7 cellular contexts compared by ENCODE assay signal in the genomic region with DNA sequence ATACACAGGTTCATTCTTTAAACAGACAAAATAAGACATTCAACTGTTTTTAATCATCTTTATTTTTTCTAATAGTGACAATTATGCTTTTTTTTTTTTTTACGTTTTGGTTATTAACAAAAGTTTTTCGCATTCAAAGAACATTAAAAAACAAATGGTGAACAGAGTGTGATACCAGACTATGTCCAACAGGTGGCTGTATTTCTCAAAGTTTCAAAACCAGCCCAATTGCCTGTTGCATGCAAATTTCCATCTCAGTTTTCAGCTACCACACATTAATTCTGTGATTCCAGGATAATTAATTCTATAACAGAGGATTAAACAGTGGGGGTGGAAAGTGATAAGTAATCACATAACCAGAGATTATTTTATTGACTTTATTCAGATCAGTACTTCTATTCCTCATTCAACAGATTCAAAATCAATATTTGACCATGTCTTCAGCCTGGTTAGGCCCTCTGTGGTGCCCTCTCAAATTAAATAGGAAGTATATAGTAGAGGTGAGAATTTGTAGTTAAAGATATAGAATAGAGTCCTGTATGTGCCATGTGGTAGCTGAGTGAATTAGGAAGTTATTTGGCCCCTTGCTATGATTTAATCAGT.
DNase-seq lines count a peak whose midpoint lies in the region; ATAC-seq and TF ChIP-seq lines count a peak whose summit lies in the region.

No MANE protein-coding gene starts in this region.

- H3K36me3 Mint-ChIP-seq in WTC11, result peaks cover 4% of the 10 kb centered on the region; the same call in 1 of the 2 replicates
- H3K36me3 Mint-ChIP-seq in activated CD4-positive, alpha-beta T cell treated with anti-CD3 and anti-CD28 coated beads, Interleukin-2, amount 10 ng/mL, durations not matched to agents 7 days and 5 days (ENCODE audit: low read depth), result no peaks in the 10 kb centered on the region

- H3K36me3 ChIP-seq in kidney epithelial cell (ENCODE audit: control insufficient read depth, insufficient read depth, low read length), result no peaks in the 10 kb centered on the region

- no peak overlapping the region for H3K4me3 Mint-ChIP-seq in WTC11
- no peak overlapping the region for H3K4me3 Mint-ChIP-seq in activated CD4-positive, alpha-beta T cell treated with anti-CD3 and anti-CD28 coated beads, Interleukin-2, amount 10 ng/mL, durations not matched to agents 7 days and 5 days

- H3K27ac Mint-ChIP-seq in WTC11, result no peak overlapping the region
- H3K27ac Mint-ChIP-seq in activated CD4-positive, alpha-beta T cell treated with anti-CD3 and anti-CD28 coated beads, Interleukin-2, amount 10 ng/mL, durations not matched to agents 7 days and 5 days, result no peak overlapping the region

- peak; percentile 88 for ATAC-seq in GM21515 (IDR thresholded peaks at IDR 0.05; ENCODE audit: unreplicated experiment)
- no peak; the same call in 1 of the 2 replicates for ATAC-seq in WTC11

- CTCF ChIA-PET in GM10248 (lab: Yijun Ruan, JAX) (interaction anchor here (0.6 to 2.7 kb wide), 19 partner anchors 8 to 668 kb away, joined by 3 to 18 read pairs (median 4); no protein-coding TSS in a partner anchor), WTC11 (lab: Charles Lee) (interaction anchor here (0.7 to 2.3 kb wide), 10 partner anchors 12 to 555 kb away, joined by 3 to 20 read pairs (median 4); no protein-coding TSS in a partner anchor)
- CTCF ChIA-PET in activated CD4-positive, alpha-beta T cell treated with anti-CD3 and anti-CD28 coated beads, Interleukin-2, amount 10 ng/mL, durations not matched to agents 7 days and 5 days (lab: Charles Lee), result no interaction called here

- H3K27me3 Mint-ChIP-seq in WTC11 (ENCODE audit: low read depth), result no peaks in the 10 kb centered on the region; the same call in 1 of the 2 replicates
- H3K27me3 Mint-ChIP-seq in activated CD4-positive, alpha-beta T cell treated with anti-CD3 and anti-CD28 coated beads, Interleukin-2, amount 10 ng/mL, durations not matched to agents 7 days and 5 days, result peaks cover 5% of the 10 kb centered on the region

- POLR2A ChIA-PET in GM10248 (lab: Yijun Ruan, JAX), result no interaction called here
- POLR2A ChIA-PET in WTC11 (lab: Charles Lee), result no interaction called here
- POLR2A ChIA-PET in activated CD4-positive, alpha-beta T cell treated with anti-CD3 and anti-CD28 coated beads, Interleukin-2, amount 10 ng/mL, durations not matched to agents 7 days and 5 days (lab: Charles Lee), result no interaction called here

- H3K9me3 Mint-ChIP-seq in WTC11, result peaks cover 14% of the 10 kb centered on the region
- H3K9me3 Mint-ChIP-seq in activated CD4-positive, alpha-beta T cell treated with anti-CD3 and anti-CD28 coated beads, Interleukin-2, amount 10 ng/mL, durations not matched to agents 7 days and 5 days, result peaks cover 2% of the 10 kb centered on the region

- peak; percentile 25 for DNase-seq in GM10248 (ENCODE audit: extremely low spot score)
- DNase-seq in Jurkat, Clone E6-1 (ENCODE audit: low read depth, low spot score), result peak; percentile 37
- no peak for DNase-seq in WTC11 (ENCODE audit: low spot score)
- DNase-seq in kidney epithelial cell (ENCODE audit: low read depth), result no peak
- DNase-seq in activated CD4-positive, alpha-beta T cell treated with anti-CD3 and anti-CD28 coated beads, Interleukin-2, amount 10 ng/mL, durations not matched to agents 7 days and 5 days, result no peak
- DNase-seq in GOT3 (lab: John Stamatoyannopoulos, UW), result no peak

- H3K4me3 ChIP-seq in Jurkat, Clone E6-1 (ENCODE audit: low read length), result no peak overlapping the region
- no peak overlapping the region for H3K4me3 ChIP-seq in kidney epithelial cell (ENCODE audit: low read depth, low read length)

- TF ChIP-seq CTCF in GM10248 (IDR thresholded peaks at IDR 0.05; ENCODE audit: control extremely low read depth, extremely low read depth, low read depth, missing control alignments), result peak; percentile 61
- peak; percentile 31 for TF ChIP-seq CTCF in WTC11 (IDR thresholded peaks at IDR 0.05)
- TF ChIP-seq CTCF in kidney epithelial cell (IDR thresholded peaks at IDR 0.05; ENCODE audit: insufficient read depth, low read length, poor library complexity, severe bottlenecking), result peak; percentile 54

- no peaks in the 10 kb centered on the region for H3K4me1 Mint-ChIP-seq in WTC11
- H3K4me1 Mint-ChIP-seq in activated CD4-positive, alpha-beta T cell treated with anti-CD3 and anti-CD28 coated beads, Interleukin-2, amount 10 ng/mL, durations not matched to agents 7 days and 5 days, result no peaks in the 10 kb centered on the region

- H3K27me3 ChIP-seq in kidney epithelial cell (ENCODE audit: control insufficient read depth, insufficient read depth, low read length), result no peaks in the 10 kb centered on the region

TF ChIP-seq in WTC11, 78 proteins besides CTCF, POLR2A, EP300 and RAD21 (continues in another document):
- no peak for TF ChIP-seq CREB1 (CRISPR knock-in tag; IDR thresholded peaks at IDR 0.05)
- no peak for TF ChIP-seq ZNF121 (CRISPR knock-in tag; IDR thresholded peaks at IDR 0.05)
- no peak for TF ChIP-seq ZNF219 (CRISPR knock-in tag; IDR thresholded peaks at IDR 0.05; ENCODE audit: borderline replicate concordance)
- TF ChIP-seq ERG (CRISPR knock-in tag; IDR thresholded peaks at IDR 0.05), result no peak
- TF ChIP-seq, protein P1, sequence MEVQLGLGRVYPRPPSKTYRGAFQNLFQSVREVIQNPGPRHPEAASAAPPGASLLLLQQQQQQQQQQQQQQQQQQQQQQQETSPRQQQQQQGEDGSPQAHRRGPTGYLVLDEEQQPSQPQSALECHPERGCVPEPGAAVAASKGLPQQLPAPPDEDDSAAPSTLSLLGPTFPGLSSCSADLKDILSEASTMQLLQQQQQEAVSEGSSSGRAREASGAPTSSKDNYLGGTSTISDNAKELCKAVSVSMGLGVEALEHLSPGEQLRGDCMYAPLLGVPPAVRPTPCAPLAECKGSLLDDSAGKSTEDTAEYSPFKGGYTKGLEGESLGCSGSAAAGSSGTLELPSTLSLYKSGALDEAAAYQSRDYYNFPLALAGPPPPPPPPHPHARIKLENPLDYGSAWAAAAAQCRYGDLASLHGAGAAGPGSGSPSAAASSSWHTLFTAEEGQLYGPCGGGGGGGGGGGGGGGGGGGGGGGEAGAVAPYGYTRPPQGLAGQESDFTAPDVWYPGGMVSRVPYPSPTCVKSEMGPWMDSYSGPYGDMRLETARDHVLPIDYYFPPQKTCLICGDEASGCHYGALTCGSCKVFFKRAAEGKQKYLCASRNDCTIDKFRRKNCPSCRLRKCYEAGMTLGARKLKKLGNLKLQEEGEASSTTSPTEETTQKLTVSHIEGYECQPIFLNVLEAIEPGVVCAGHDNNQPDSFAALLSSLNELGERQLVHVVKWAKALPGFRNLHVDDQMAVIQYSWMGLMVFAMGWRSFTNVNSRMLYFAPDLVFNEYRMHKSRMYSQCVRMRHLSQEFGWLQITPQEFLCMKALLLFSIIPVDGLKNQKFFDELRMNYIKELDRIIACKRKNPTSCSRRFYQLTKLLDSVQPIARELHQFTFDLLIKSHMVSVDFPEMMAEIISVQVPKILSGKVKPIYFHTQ (CRISPR knock-in tag; IDR thresholded peaks at IDR 0.05), result no peak
- no peak for TF ChIP-seq ZNF532 (CRISPR knock-in tag; IDR thresholded peaks at IDR 0.05; ENCODE audit: borderline replicate concordance)
- no peak for TF ChIP-seq NFE2L1 (CRISPR knock-in tag; IDR thresholded peaks at IDR 0.05)
- no peak for TF ChIP-seq MLX (CRISPR knock-in tag; IDR thresholded peaks at IDR 0.05)

Comparison
In these comparisons a context has a peak if more than half of its experiments do, and no peak if none do; other contexts are left out.
1. DNase-seq: peak in GM10248 (single experiment) and Jurkat, Clone E6-1 (single experiment); none in WTC11 (single experiment), kidney epithelial cell (single experiment), activated CD4-positive, alpha-beta T cell treated with anti-CD3 and anti-CD28 coated beads, Interleukin-2, amount 10 ng/mL, durations not matched to agents 7 days and 5 days (single experiment) and GOT3 (single experiment).
2. Peak in every context shown above with its lines, with median percentiles within 50 percentile points of each other: CTCF ChIP-seq.